Comparison of ENCODE assay signal across 11 cellular contexts in genomic region chr1:225462714-225463574, GRCh38. TPM values are rescaled to one million over a fixed set of nuclear protein-coding genes. Genes with fewer than 3 reads are reported as not detected.
DNase-seq lines count a peak whose midpoint lies in the region; ATAC-seq and TF ChIP-seq lines count a peak whose summit lies in the region.
"Had no signal": no experiment of that assay in that cellular context is flagged by ENCODE, and none has a peak within 500 bp of the region (broad histone marks: within the 10 kb centered on the region; RNA-seq: fewer than 3 reads in every experiment).

No MANE protein-coding gene starts in this region.

- H3K27me3 Mint-ChIP-seq in T-helper 2 cell treated with Interferon-gamma antibody and Interleukin-4, amounts not matched to agents 5 μg/mL and 100 μg/mL, for 36 hours (ENCODE audit: low read depth), result no peaks in the 10 kb centered on the region

- H3K4me3 Mint-ChIP-seq in T-helper 2 cell treated with Interferon-gamma antibody and Interleukin-4, amounts not matched to agents 5 μg/mL and 100 μg/mL, for 36 hours, result peak overlapping the region; percentile 44

- no peak overlapping the region for H3K4me3 ChIP-seq in cardiac fibroblast (replicated peaks in 1 of 2; ENCODE audit: low read depth in 2 of 2, low read length in 2 of 2)
- H3K4me3 ChIP-seq: HAP-1 had no signal

- DNase-seq in T-helper 2 cell treated with Interferon-gamma antibody and Interleukin-4, amounts not matched to agents 5 μg/mL and 100 μg/mL, for 36 hours (ENCODE audit: low spot score), result no peak
- no peak for DNase-seq in T-helper 2 cell
- peak; percentile 88 for DNase-seq in NCI-H1694 treated with DMSO at 0.1 percent for 48 hours (lab: John Stamatoyannopoulos, UW)
- peak; percentile 24 to 32 for DNase-seq in cardiac fibroblast (ENCODE audit: low read depth in 2 of 2)
- DNase-seq in posterior vena cava (ENCODE audit: low spot score), result peak; percentile 55
- DNase-seq in KG1 (lab: John Stamatoyannopoulos, UW), result no peak
- DNase-seq: activated T-cell treated with anti-CD3 and anti-CD28 coated beads, Interleukin-2, amount 50 U/mL, for 1 hour had no signal

- H3K9me3 Mint-ChIP-seq in T-helper 2 cell treated with Interferon-gamma antibody and Interleukin-4, amounts not matched to agents 5 μg/mL and 100 μg/mL, for 36 hours, result no peaks in the 10 kb centered on the region

- no peaks in the 10 kb centered on the region for H3K36me3 Mint-ChIP-seq in T-helper 2 cell treated with Interferon-gamma antibody and Interleukin-4, amounts not matched to agents 5 μg/mL and 100 μg/mL, for 36 hours (ENCODE audit: low read depth)

- ATAC-seq in GM21515 (IDR thresholded peaks at IDR 0.05; ENCODE audit: unreplicated experiment), result no peak
- no peak for ATAC-seq in GM21737 (IDR thresholded peaks at IDR 0.05; ENCODE audit: unreplicated experiment)
- ATAC-seq: left lobe of liver had no signal

- intact Hi-C loops in posterior vena cava (cut with DNase I), result no loop called here

- no peak for TF ChIP-seq CTCF in cardiac fibroblast (IDR thresholded peaks at IDR 0.05; ENCODE audit: low read depth, low read length)

- peaks cover 52% of the 10 kb centered on the region for H3K4me1 Mint-ChIP-seq in T-helper 2 cell treated with Interferon-gamma antibody and Interleukin-4, amounts not matched to agents 5 μg/mL and 100 μg/mL, for 36 hours (ENCODE audit: low read depth)

- H3K27ac Mint-ChIP-seq in T-helper 2 cell treated with Interferon-gamma antibody and Interleukin-4, amounts not matched to agents 5 μg/mL and 100 μg/mL, for 36 hours, result peak overlapping the region; percentile 43

RNA-seq across cellular contexts. Expression of gene LBR, which starts 35.1 kb away (rescaled TPM):
- total RNA-seq in posterior vena cava, result 10 to 100 TPM; 52.4 to 61.3 TPM

Comparison
In these comparisons a context has a peak if more than half of its experiments do, and no peak if none do; other contexts are left out.
1. DNase-seq: peak in NCI-H1694 treated with DMSO at 0.1 percent for 48 hours (single experiment), cardiac fibroblast (2 of 2) and posterior vena cava (single experiment); none in T-helper 2 cell treated with Interferon-gamma antibody and Interleukin-4, amounts not matched to agents 5 μg/mL and 100 μg/mL, for 36 hours (single experiment), T-helper 2 cell (0 of 5) and KG1 (single experiment).